Comparison of ENCODE assay signal across 8 cellular contexts in genomic region chr4:26061248-26061986, GRCh38.
DNase-seq lines count a peak whose midpoint lies in the region; ATAC-seq and TF ChIP-seq lines count a peak whose summit lies in the region.

No MANE protein-coding gene starts in this region.

- DNase-seq in MCF 10A (ENCODE audit: unreplicated experiment) (peak; percentile 78), breast epithelium (ENCODE audit: low spot score in 2 of 2) (no peak), SK-MEL-5 (ENCODE audit: low read depth, low spot score) (peak; percentile 86), fibroblast of peridontal ligament (ENCODE audit: extremely low read depth) (peak; percentile 40), suprapubic skin (ENCODE audit: low spot score in 2 of 2) (no peak)
- peak in 1 of 2 donors; percentile 62 for DNase-seq in stimulated activated effector memory CD8-positive, alpha-beta T cell treated with anti-CD3 and anti-CD28 coated beads, Interleukin-12 subunit alpha, Interleukin-12 subunit beta, amount 100 ng/mL, for 72 hours (ENCODE audit: low spot score in 2 of 2)
- no peak for DNase-seq in effector CD8-positive, alpha-beta T cell (lab: John Stamatoyannopoulos, UW)

- CTCF ChIA-PET in MCF 10A (lab: Yijun Ruan, JAX) = interaction anchor here (0.6 to 6.6 kb wide), 21 partner anchors 9 to 946 kb away, joined by 3 to 33 read pairs (median 4); no protein-coding TSS in a partner anchor

- H3K4me3 ChIP-seq in breast epithelium = no peak overlapping the region
- no peak overlapping the region for H3K4me3 ChIP-seq in suprapubic skin

- TF ChIP-seq POLR2A in breast epithelium (IDR thresholded peaks at IDR 0.05) (no peak), suprapubic skin (IDR thresholded peaks at IDR 0.05) (no peak)

- no peak overlapping the region for H3K27ac Mint-ChIP-seq in MCF 10A (ENCODE audit: low read depth, unreplicated experiment)
- H3K27ac Mint-ChIP-seq in stimulated activated effector memory CD8-positive, alpha-beta T cell treated with anti-CD3 and anti-CD28 coated beads, Interleukin-12 subunit alpha, Interleukin-12 subunit beta, amount 100 ng/mL, for 72 hours = no peak overlapping the region

- no peaks in the 10 kb centered on the region for H3K9me3 ChIP-seq in breast epithelium
- H3K9me3 ChIP-seq in suprapubic skin = no peaks in the 10 kb centered on the region

- POLR2A ChIA-PET in MCF 10A (lab: Yijun Ruan, JAX) = interaction anchor here (1.6 kb wide), 1 partner anchor 66 kb away, joined by 4 read pairs; no protein-coding TSS in a partner anchor

- H3K4me3 Mint-ChIP-seq in MCF 10A (ENCODE audit: unreplicated experiment) = no peak overlapping the region
- H3K4me3 Mint-ChIP-seq in stimulated activated effector memory CD8-positive, alpha-beta T cell treated with anti-CD3 and anti-CD28 coated beads, Interleukin-12 subunit alpha, Interleukin-12 subunit beta, amount 100 ng/mL, for 72 hours = no peak overlapping the region

- no peaks in the 10 kb centered on the region for H3K27me3 Mint-ChIP-seq in MCF 10A (ENCODE audit: insufficient read depth, unreplicated experiment)

- ATAC-seq in HG03139 (IDR thresholded peaks at IDR 0.05; ENCODE audit: unreplicated experiment) = peak; percentile 67
- peak; percentile 43 for ATAC-seq in stimulated activated effector memory CD8-positive, alpha-beta T cell treated with anti-CD3 and anti-CD28 coated beads, Interleukin-12 subunit alpha, Interleukin-12 subunit beta, amount 100 ng/mL, for 72 hours

- in situ Hi-C loops in SK-MEL-5 (cut with HindIII; ENCODE audit: low pct_unique_long_range_greater_than_20kb, low sequenced_read_pairs) = no loop called here

- BruUV-seq in MCF 10A (replicated peaks; lab: Mats Ljungman, UMichigan) = no TSS peak

- H3K36me3 Mint-ChIP-seq in MCF 10A (ENCODE audit: insufficient read depth, unreplicated experiment) = no peaks in the 10 kb centered on the region
- H3K36me3 Mint-ChIP-seq in stimulated activated effector memory CD8-positive, alpha-beta T cell treated with anti-CD3 and anti-CD28 coated beads, Interleukin-12 subunit alpha, Interleukin-12 subunit beta, amount 100 ng/mL, for 72 hours = no peaks in the 10 kb centered on the region

- peaks cover 7% of the 10 kb centered on the region for H3K4me1 Mint-ChIP-seq in MCF 10A (ENCODE audit: insufficient read depth, unreplicated experiment)
- peaks cover 42% of the 10 kb centered on the region for H3K4me1 Mint-ChIP-seq in stimulated activated effector memory CD8-positive, alpha-beta T cell treated with anti-CD3 and anti-CD28 coated beads, Interleukin-12 subunit alpha, Interleukin-12 subunit beta, amount 100 ng/mL, for 72 hours

- no peaks in the 10 kb centered on the region for H3K27me3 ChIP-seq in breast epithelium
- peaks cover 6% of the 10 kb centered on the region for H3K27me3 ChIP-seq in suprapubic skin

- TF ChIP-seq CTCF in MCF 10A (IDR thresholded peaks at IDR 0.05; ENCODE audit: unreplicated experiment) = peak; percentile 61
- peak in 1 of 3 donors; percentile 26 for TF ChIP-seq CTCF in breast epithelium (IDR thresholded peaks at IDR 0.05)
- peak in 1 of 2 donors; percentile 17 for TF ChIP-seq CTCF in suprapubic skin (IDR thresholded peaks at IDR 0.05)

- H3K27ac ChIP-seq in breast epithelium (no peak overlapping the region), suprapubic skin (no peak overlapping the region)

- no peaks in the 10 kb centered on the region for H3K4me1 ChIP-seq in breast epithelium
- H3K4me1 ChIP-seq in suprapubic skin = peaks cover 18% of the 10 kb centered on the region

- intact Hi-C loops in MCF 10A (cut with micrococcal nuclease) (loop anchor here (1.0 to 5.0 kb wide), 4 partner anchors 39 to 349 kb away; no protein-coding TSS in a partner anchor), breast epithelium (cut with DNase I; ENCODE audit: low total_unique reads) (no loop called here)

- 81% methylated on average over 7 of the region's 7 CpGs for WGBS in suprapubic skin

- H3K9me3 Mint-ChIP-seq in MCF 10A (ENCODE audit: unreplicated experiment) = no peaks in the 10 kb centered on the region
- no peaks in the 10 kb centered on the region for H3K9me3 Mint-ChIP-seq in stimulated activated effector memory CD8-positive, alpha-beta T cell treated with anti-CD3 and anti-CD28 coated beads, Interleukin-12 subunit alpha, Interleukin-12 subunit beta, amount 100 ng/mL, for 72 hours

- H3K36me3 ChIP-seq in breast epithelium (no peaks in the 10 kb centered on the region), suprapubic skin (no peaks in the 10 kb centered on the region)

- no peak for TF ChIP-seq EP300 in suprapubic skin (IDR thresholded peaks at IDR 0.05)

Comparison
In these comparisons a context has a peak if more than half of its experiments do, and no peak if none do; other contexts are left out.
1. DNase-seq: peak in MCF 10A (single experiment), SK-MEL-5 (single experiment) and fibroblast of peridontal ligament (single experiment); none in breast epithelium (0 of 2), suprapubic skin (0 of 2) and effector CD8-positive, alpha-beta T cell (single experiment).